Comparison of ENCODE assay signal across 9 cellular contexts in genomic region chrX:72306085-72306801, GRCh38. TPM values are rescaled to one million over a fixed set of nuclear protein-coding genes. Genes with fewer than 3 reads are reported as not detected.
DNase-seq lines count a peak whose midpoint lies in the region; ATAC-seq, FAIRE-seq and TF ChIP-seq lines count a peak whose summit lies in the region.
"Had no signal": no experiment of that assay in that cellular context is flagged by ENCODE, and none has a peak within 500 bp of the region (broad histone marks: within the 10 kb centered on the region; RNA-seq: fewer than 3 reads in every experiment).

No MANE protein-coding gene starts in this region.

- DNase-seq in AG09309 (ENCODE audit: low read depth) (no peak), H1 (ENCODE audit: low read depth in 1 of 2, low spot score in 2 of 2) (peak in 1 of 2 experiments; percentile 56), ovary (no peak), UCSD-AML1 (lab: John Stamatoyannopoulos, UW; ENCODE audit: unreplicated experiment) (no peak)
- DNase-seq in activated CD8-positive, alpha-beta memory T cell treated with anti-CD3 and anti-CD28 coated beads, Interleukin-2, amount 50 U/mL, for 4 hours, result no peak

- H3K79me2 ChIP-seq in OCI-LY1 (ENCODE audit: insufficient read depth, low read length), result no peaks in the 10 kb centered on the region
- H3K79me2 ChIP-seq in H1 (ENCODE audit: control insufficient read depth in 1 of 2, insufficient read depth in 2 of 2, low read length in 2 of 2), result no peaks in the 10 kb centered on the region

- H2BK15ac ChIP-seq in H1 (ENCODE audit: low read length), result no peak overlapping the region

- no peak overlapping the region for H2BK20ac ChIP-seq in H1 (ENCODE audit: low read length)

- H4K20me1 ChIP-seq in OCI-LY1 (ENCODE audit: insufficient read depth, low read length) (no peaks in the 10 kb centered on the region), H1 (replicated peaks in 1 of 2; ENCODE audit: control insufficient read depth in 1 of 2, insufficient read depth in 2 of 2, low read length in 2 of 2) (peaks cover 0 to 2% of the 10 kb centered on the region in 2 experiments)

- H3K56ac ChIP-seq in H1 (replicated peaks; ENCODE audit: insufficient read length, low read depth, low read length), result no peak overlapping the region

- H4K8ac ChIP-seq in H1 (ENCODE audit: extremely low read depth, insufficient read depth, low read length), result no peak overlapping the region; the same call in 1 of the 2 replicates

- no peak overlapping the region for H3K14ac ChIP-seq in H1 (ENCODE audit: insufficient read length)

- H3K9ac ChIP-seq in OCI-LY1 (ENCODE audit: low read length), result no peak overlapping the region
- no peak overlapping the region for H3K9ac ChIP-seq in H1 (replicated peaks in 1 of 4; ENCODE audit: extremely low read depth in 1 of 4, low read depth in 3 of 4, low read length in 3 of 4)

- no peak overlapping the region for H3K23ac ChIP-seq in H1 (ENCODE audit: insufficient read length)

- H3F3A ChIP-seq in OCI-LY1 (ENCODE audit: insufficient read depth, low read length), result no peaks in the 10 kb centered on the region

- TF ChIP-seq EP300 in H1 (IDR thresholded peaks at IDR 0.05; ENCODE audit: borderline replicate concordance in 1 of 2, low read depth in 2 of 2, low read length in 2 of 2), result no peak
- no peak for TF ChIP-seq EP300 in ovary (IDR thresholded peaks at IDR 0.05)

- H2BK120ac ChIP-seq in H1 (replicated peaks; ENCODE audit: low read depth, low read length), result no peak overlapping the region

- no peak overlapping the region for H2AK5ac ChIP-seq in H1 (ENCODE audit: low read depth, low read length)

- H3K36me3 ChIP-seq in OCI-LY1 (ENCODE audit: insufficient read depth, low read length) (no peaks in the 10 kb centered on the region), H1 (ENCODE audit: control insufficient read depth in 2 of 4, insufficient read depth in 4 of 4, low read length in 3 of 4) (peaks cover 0 to 2% (median 0%) of the 10 kb centered on the region in 4 experiments; a peak in 1 of 8 replicates), ovary (no peaks in the 10 kb centered on the region)

- FAIRE-seq in H1 (lab: Jason Lieb, UNC), result no peak

- WGBS in H1 (ENCODE audit: extremely low coverage in 1 of 2, insufficient coverage in 1 of 2, insufficient read length in 1 of 2, insufficient replicate concordance in 2 of 2, low coverage in 1 of 2, low lambda C conversion rate in 2 of 2, missing lambda C conversion rate in 1 of 2), 2 experiments, result no CpG with 5 or more reads among the region's 92 CpGs
- 1 to 5% (median 3%) methylated on average over 46 to 92 of the region's 92 CpGs for WGBS in ovary, 3 donors

- no peaks in the 10 kb centered on the region for H3K9me2 ChIP-seq in OCI-LY1 (ENCODE audit: low read depth, low read length)

- CTCF ChIA-PET in H1 (lab: Charles Lee; ENCODE audit: partially characterized antibody), result no interaction called here

- TF ChIP-seq CTCF in AG09309 (IDR thresholded peaks at IDR 0.05; ENCODE audit: control insufficient read depth, insufficient read depth, low read depth, low read length, missing control alignments) (no peak), OCI-LY1 (IDR thresholded peaks at IDR 0.05; ENCODE audit: low read length) (no peak), H1 (IDR thresholded peaks at IDR 0.05; ENCODE audit: control extremely low read depth in 1 of 3, insufficient read depth in 1 of 3, low read depth in 1 of 3, low read length in 3 of 3) (no peak), ovary (IDR thresholded peaks at IDR 0.05) (no peak)

- TF ChIP-seq POLR2A in H1 (IDR thresholded peaks at IDR 0.05; ENCODE audit: control extremely low read depth in 1 of 2, low read depth in 2 of 2, low read length in 2 of 2) (no peak), ovary (IDR thresholded peaks at IDR 0.05) (no peak)

- no peak overlapping the region for H4K5ac ChIP-seq in H1 (ENCODE audit: insufficient read length, low read depth, low read length)

- peak overlapping the region; percentile 45 for H3K4me3 ChIP-seq in AG09309 (ENCODE audit: control insufficient read depth, low read depth, low read length)
- H3K4me3 ChIP-seq in OCI-LY1 (ENCODE audit: low read depth, low read length, poor library complexity, severe bottlenecking), result peak overlapping the region; percentile 49
- peak overlapping the region; percentile 48 to 61 (median 52) for H3K4me3 ChIP-seq in H1 (ENCODE audit: extremely low read depth in 1 of 4, insufficient read depth in 2 of 4, low read depth in 3 of 4, low read length in 4 of 4)
- peak overlapping the region; percentile 26 for H3K4me3 ChIP-seq in ovary

- H4K91ac ChIP-seq in H1 (replicated peaks; ENCODE audit: insufficient read length, low read length), result no peak overlapping the region

- H2AFZ ChIP-seq in OCI-LY1 (ENCODE audit: low read length) (no peak overlapping the region), H1 (ENCODE audit: low read length) (no peak overlapping the region)

- H2BK12ac ChIP-seq in H1 (ENCODE audit: low read depth, low read length), result no peak overlapping the region

- H3K18ac ChIP-seq in H1 (ENCODE audit: extremely low read depth, low read length), result no peak overlapping the region

- H3K79me1 ChIP-seq in H1 (ENCODE audit: low read depth, low read length), result no peaks in the 10 kb centered on the region

- H3K4ac ChIP-seq in H1 (replicated peaks; ENCODE audit: insufficient read length, low read depth, low read length), result no peak overlapping the region

- TF ChIP-seq RAD21 in H1 (IDR thresholded peaks at IDR 0.05 in 1 of 2, conservative IDR thresholded peaks at IDR 0.05 in 1 of 2; ENCODE audit: low read depth in 2 of 2, low read length in 2 of 2), result no peak

- peak overlapping the region; percentile 69 for H3K4me2 ChIP-seq in OCI-LY1 (ENCODE audit: low read length)
- peak overlapping the region; percentile 82 to 85 for H3K4me2 ChIP-seq in H1 (ENCODE audit: insufficient read depth in 1 of 2, low read depth in 2 of 2, low read length in 2 of 2)

- H2BK5ac ChIP-seq in H1 (ENCODE audit: low read depth, low read length), result no peak overlapping the region

- H3K4me1 ChIP-seq in OCI-LY1 (ENCODE audit: insufficient read depth, low read length, severe bottlenecking), result peaks cover 4% of the 10 kb centered on the region
- peaks cover 0 to 6% (median 0%) of the 10 kb centered on the region in 4 experiments; a peak in 2 of 7 replicates for H3K4me1 ChIP-seq in H1 (replicated peaks in 1 of 4; ENCODE audit: control insufficient read depth in 3 of 4, insufficient read depth in 4 of 4, low read length in 3 of 4)
- H3K4me1 ChIP-seq in ovary (ENCODE audit: insufficient read depth), result peaks cover 3% of the 10 kb centered on the region

- H3K9me3 ChIP-seq in OCI-LY1 (ENCODE audit: low read length) (no peaks in the 10 kb centered on the region), H1 (ENCODE audit: insufficient read depth in 2 of 2, low read depth in 1 of 2, low read length in 1 of 2) (no peaks in the 10 kb centered on the region), ovary (no peaks in the 10 kb centered on the region)

- no peak overlapping the region for H3K27ac ChIP-seq in OCI-LY1 (ENCODE audit: low read depth, low read length, poor library complexity, severe bottlenecking)
- no peak overlapping the region for H3K27ac ChIP-seq in H1 (ENCODE audit: low read depth, low read length)
- H3K27ac ChIP-seq in ovary, result no peak overlapping the region

- intact Hi-C loops in ovary (cut with DNase I), result no loop called here

- POLR2A ChIA-PET in H1 (lab: Charles Lee; ENCODE audit: partially characterized antibody), result interaction anchor here (0.6 to 3.1 kb wide), 5 partner anchors 10 to 63 kb away, joined by 3 to 10 read pairs (median 4); partner anchors contain the start of gene RPS4X

- H3K23me2 ChIP-seq in H1 (ENCODE audit: low read depth, low read length), result peaks cover 16% of the 10 kb centered on the region

- H3K27me3 ChIP-seq in OCI-LY1 (ENCODE audit: insufficient read depth, low read length), result no peaks in the 10 kb centered on the region
- H3K27me3 ChIP-seq in H1 (replicated peaks in 1 of 4; ENCODE audit: control insufficient read depth in 3 of 4, extremely low read depth in 1 of 4, insufficient read depth in 3 of 4, low read length in 3 of 4), result peaks cover 40 to 77% (median 69%) of the 10 kb centered on the region in 4 experiments
- H3K27me3 ChIP-seq in ovary, result no peaks in the 10 kb centered on the region

- peak; percentile 13 for ATAC-seq in GM19043 (IDR thresholded peaks at IDR 0.05; ENCODE audit: low read depth, unreplicated experiment)
- no peak for ATAC-seq in HG02870 (IDR thresholded peaks at IDR 0.05; ENCODE audit: unreplicated experiment)

TF ChIP-seq in H1, 55 proteins besides CTCF, POLR2A, EP300 and RAD21:
- peak; percentile 38 for TF ChIP-seq KDM4A (IDR thresholded peaks at IDR 0.05; ENCODE audit: low read depth, low read length, severe bottlenecking)
- no peak for TF ChIP-seq POU5F1 (IDR thresholded peaks at IDR 0.05; ENCODE audit: low read depth, low read length)

RNA-seq across cellular contexts. Expression of gene CITED1, which starts 0.5 kb away (rescaled TPM):
- total RNA-seq in H1 (2021; fragmentation: NEBNext Ultra II Directional; extraction: Animal tissue kit (Norgen Biotek cat#: 25700)), result 2.2 and 2.4 TPM in 2 replicates
- polyA plus RNA-seq in H1 (2011; rRNA removed) (1.2 and 2.3 TPM in 2 replicates), ovary (under 1 TPM in 1 of 2 donors, not detected in 1; 0.77 TPM)
- 1.5 TPM for polyA plus RNA-seq in H1 (2011; cell fraction: cytosol; rRNA removed)
- 2.3 TPM for polyA plus RNA-seq in H1 (2011; cell fraction: nucleus; rRNA removed)
- 1.1 to 1.6 TPM (median 1.3 TPM) in 4 replicates for polyA plus RNA-seq in H1 (2012, experiment 1 of 2)
- 1.5 TPM for polyA plus RNA-seq in H1 (2012, experiment 2 of 2)
- polyA plus RNA-seq in H1 (2013, experiment 1 of 2), result 2.3 TPM
- polyA plus RNA-seq in H1 (2013, experiment 2 of 2), result 1.3 TPM
- polyA minus RNA-seq in H1 (2011; rRNA and poly(A)+ RNA removed), result 1.1 and 3.1 TPM in 2 replicates
- not detected for polyA minus RNA-seq in H1 (2011; cell fraction: cytosol; rRNA and poly(A)+ RNA removed)
- polyA minus RNA-seq in H1 (2011; cell fraction: nucleus; rRNA and poly(A)+ RNA removed), result not detected
- total RNA-seq in ovary, result 10 to 100 TPM in 1 of 7 donors, 1 to 10 TPM in 4, under 1 TPM in 1, not detected in 1; 0.81 to 11.6 (median 1.4) TPM
- total RNA-seq: lung microvascular endothelial cell had no signal

RNA-seq across cellular contexts. Expression of gene RPS4X, which starts 29.2 kb away (rescaled TPM):
- total RNA-seq in H1 (2021; fragmentation: NEBNext Ultra II Directional; extraction: Animal tissue kit (Norgen Biotek cat#: 25700)), result 990 and 1,017 TPM in 2 replicates
- 767 and 1,330 TPM in 2 replicates for polyA plus RNA-seq in H1 (2011; rRNA removed)
- polyA plus RNA-seq in H1 (2011; cell fraction: cytosol; rRNA removed), result 1,391 TPM
- polyA plus RNA-seq in H1 (2011; cell fraction: nucleus; rRNA removed), result 497 TPM
- polyA plus RNA-seq in H1 (2012, experiment 1 of 2), result 1,252 to 1,480 TPM (median 1,335 TPM) in 4 replicates
- 391 TPM for polyA plus RNA-seq in H1 (2012, experiment 2 of 2)
- polyA plus RNA-seq in H1 (2013, experiment 1 of 2), result 844 TPM
- 856 TPM for polyA plus RNA-seq in H1 (2013, experiment 2 of 2)
- polyA minus RNA-seq in H1 (2011; rRNA and poly(A)+ RNA removed), result 769 and 932 TPM in 2 replicates
- 304 TPM for polyA minus RNA-seq in H1 (2011; cell fraction: cytosol; rRNA and poly(A)+ RNA removed)
- polyA minus RNA-seq in H1 (2011; cell fraction: nucleus; rRNA and poly(A)+ RNA removed), result 296 TPM
- 1,000 to 10,000 TPM; 1,767 to 3,214 (median 2,276) TPM for total RNA-seq in ovary
- polyA plus RNA-seq in ovary, result 1,000 to 10,000 TPM; 3,049 to 3,742 TPM
